ENCODE assay signal across 8 cellular contexts in the genomic region with DNA sequence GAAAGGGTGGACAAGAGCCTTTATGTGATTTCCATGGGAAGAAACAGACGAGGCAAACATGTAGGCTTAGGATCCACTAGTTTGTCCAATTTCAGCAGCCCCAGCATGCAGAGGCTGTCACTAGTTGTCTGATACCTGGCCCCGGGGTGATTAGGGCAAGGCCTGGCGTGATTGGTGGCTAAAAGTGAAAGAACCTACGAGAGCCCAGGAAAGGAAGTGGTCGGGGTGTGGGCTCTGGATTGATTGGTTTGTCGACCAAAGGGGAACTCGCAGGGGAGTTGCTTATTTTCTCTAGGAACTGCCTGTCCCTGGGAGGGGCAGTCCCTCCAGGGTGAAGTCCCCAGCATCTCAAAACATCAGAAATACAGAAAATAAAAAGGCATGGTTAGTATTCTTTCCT.
DNase-seq lines count a peak whose midpoint lies in the region; ATAC-seq and TF ChIP-seq lines count a peak whose summit lies in the region.

No MANE protein-coding gene starts in this region.

- no peak overlapping the region for H3K27ac ChIP-seq in uterus

- DNase-seq in activated CD4-positive, alpha-beta T cell treated with anti-CD3 and anti-CD28 coated beads for 36 hours: peak; percentile 76
- no peak for DNase-seq in activated CD4-positive, alpha-beta T cell treated with anti-CD3 and anti-CD28 coated beads for 1 hour
- peak; percentile 58 for DNase-seq in ecto neural progenitor cell (ENCODE audit: low spot score)
- peak; percentile 17 for DNase-seq in stimulated activated CD8-positive, alpha-beta memory T cell treated with anti-CD3 and anti-CD28 coated beads, Interleukin-12 subunit alpha, Interleukin-12 subunit beta, amount 100 ng/mL, for 4 hours (ENCODE audit: low read depth)
- DNase-seq in uterus: no peak
- no peak for DNase-seq in SIG-M5 treated with dmso at 0.1 percent for 504 hours (lab: John Stamatoyannopoulos, UW; ENCODE audit: unreplicated experiment)

- H3K4me1 Mint-ChIP-seq in activated CD4-positive, alpha-beta T cell treated with anti-CD3 and anti-CD28 coated beads for 36 hours: peaks cover 10% of the 10 kb centered on the region
- H3K4me1 Mint-ChIP-seq in T-helper 1 cell treated with Interleukin-12 subunit alpha and Interleukin-12 subunit beta and Interleukin-4 antibody, amounts not matched to agents 30 μg/mL and 1 μg/mL, for 36 hours (ENCODE audit: low read depth): peaks cover 12% of the 10 kb centered on the region

- no peaks in the 10 kb centered on the region for H3K36me3 Mint-ChIP-seq in activated CD4-positive, alpha-beta T cell treated with anti-CD3 and anti-CD28 coated beads for 36 hours (ENCODE audit: low read depth)
- peaks cover 2% of the 10 kb centered on the region for H3K36me3 Mint-ChIP-seq in T-helper 1 cell treated with Interleukin-12 subunit alpha and Interleukin-12 subunit beta and Interleukin-4 antibody, amounts not matched to agents 30 μg/mL and 1 μg/mL, for 36 hours (ENCODE audit: low read depth)

- CTCF ChIA-PET in activated CD4-positive, alpha-beta T cell treated with anti-CD3 and anti-CD28 coated beads for 36 hours (lab: Charles Lee): no interaction called here

- no peaks in the 10 kb centered on the region for H3K4me1 ChIP-seq in uterus

- POLR2A ChIA-PET in activated CD4-positive, alpha-beta T cell treated with anti-CD3 and anti-CD28 coated beads for 36 hours (lab: Charles Lee): no interaction called here

- H3K27me3 ChIP-seq in uterus: no peaks in the 10 kb centered on the region

- no peaks in the 10 kb centered on the region for H3K36me3 ChIP-seq in uterus

- peak overlapping the region; percentile 33 for H3K27ac Mint-ChIP-seq in activated CD4-positive, alpha-beta T cell treated with anti-CD3 and anti-CD28 coated beads for 36 hours
- H3K27ac Mint-ChIP-seq in T-helper 1 cell treated with Interleukin-12 subunit alpha and Interleukin-12 subunit beta and Interleukin-4 antibody, amounts not matched to agents 30 μg/mL and 1 μg/mL, for 36 hours: peak overlapping the region; percentile 70

- H3K9me3 ChIP-seq in uterus: no peaks in the 10 kb centered on the region

- intact Hi-C loops in activated CD4-positive, alpha-beta T cell treated with anti-CD3 and anti-CD28 coated beads for 36 hours (cut with DNase I, micrococcal nuclease): loop anchor here in 1 of 2 experiments (5.0 kb wide), 1 partner anchor 250 kb away; the partner anchor contains the start of gene VSTM2B
- intact Hi-C loops in uterus (cut with DNase I; ENCODE audit: low total_unique reads): no loop called here

- no peak overlapping the region for H3K4me3 Mint-ChIP-seq in activated CD4-positive, alpha-beta T cell treated with anti-CD3 and anti-CD28 coated beads for 36 hours
- peak overlapping the region; percentile 19 for H3K4me3 Mint-ChIP-seq in T-helper 1 cell treated with Interleukin-12 subunit alpha and Interleukin-12 subunit beta and Interleukin-4 antibody, amounts not matched to agents 30 μg/mL and 1 μg/mL, for 36 hours

- TF ChIP-seq POLR2A in uterus (IDR thresholded peaks at IDR 0.05): no peak

- no peaks in the 10 kb centered on the region for H3K9me3 Mint-ChIP-seq in activated CD4-positive, alpha-beta T cell treated with anti-CD3 and anti-CD28 coated beads for 36 hours (ENCODE audit: low read depth)
- H3K9me3 Mint-ChIP-seq in T-helper 1 cell treated with Interleukin-12 subunit alpha and Interleukin-12 subunit beta and Interleukin-4 antibody, amounts not matched to agents 30 μg/mL and 1 μg/mL, for 36 hours: no peaks in the 10 kb centered on the region

- peaks cover 18% of the 10 kb centered on the region for H3K27me3 Mint-ChIP-seq in activated CD4-positive, alpha-beta T cell treated with anti-CD3 and anti-CD28 coated beads for 36 hours
- peaks cover 3% of the 10 kb centered on the region for H3K27me3 Mint-ChIP-seq in T-helper 1 cell treated with Interleukin-12 subunit alpha and Interleukin-12 subunit beta and Interleukin-4 antibody, amounts not matched to agents 30 μg/mL and 1 μg/mL, for 36 hours (ENCODE audit: low read depth)

- no peak for TF ChIP-seq CTCF in uterus (IDR thresholded peaks at IDR 0.05)

- H3K4me3 ChIP-seq in uterus: no peak overlapping the region

- ATAC-seq in activated CD4-positive, alpha-beta T cell treated with anti-CD3 and anti-CD28 coated beads for 36 hours: peak; percentile 100
- peak; percentile 98 for ATAC-seq in HG03108 (IDR thresholded peaks at IDR 0.05; ENCODE audit: unreplicated experiment)

Comparison
In these comparisons a context has a peak if more than half of its experiments do, and no peak if none do; other contexts are left out.
1. DNase-seq: peak in activated CD4-positive, alpha-beta T cell treated with anti-CD3 and anti-CD28 coated beads for 36 hours (single experiment), ecto neural progenitor cell (single experiment) and stimulated activated CD8-positive, alpha-beta memory T cell treated with anti-CD3 and anti-CD28 coated beads, Interleukin-12 subunit alpha, Interleukin-12 subunit beta, amount 100 ng/mL, for 4 hours (single experiment); none in activated CD4-positive, alpha-beta T cell treated with anti-CD3 and anti-CD28 coated beads for 1 hour (single experiment), uterus (0 of 2) and SIG-M5 treated with dmso at 0.1 percent for 504 hours (single experiment).